In the genomic region with DNA sequence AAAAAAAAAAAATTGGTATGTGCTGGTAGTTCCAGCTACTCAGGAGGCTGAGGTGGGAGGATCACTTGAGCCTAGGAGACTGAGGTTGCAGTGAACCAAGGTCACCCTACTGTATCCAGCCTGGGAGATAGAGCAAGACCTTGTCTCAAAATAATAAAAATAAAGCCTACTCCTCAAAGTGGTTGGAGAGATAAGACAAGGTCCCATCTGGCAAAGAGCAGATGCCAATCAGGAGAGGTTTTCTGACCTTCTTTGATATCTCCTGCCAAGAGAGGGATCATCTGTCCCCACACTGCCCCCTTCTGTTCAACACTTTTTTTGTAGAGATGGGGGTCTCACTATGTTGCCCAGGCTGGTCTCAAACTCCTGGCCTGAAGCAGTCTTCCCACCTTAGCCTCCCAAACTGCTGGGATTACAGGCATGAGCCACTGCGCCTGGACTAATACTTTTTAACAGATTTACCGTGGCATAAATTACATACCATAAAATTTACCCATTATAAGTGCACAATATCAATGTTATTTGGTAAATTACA, we compare ENCODE assay signal across 19 cellular contexts.
DNase-seq lines count a peak whose midpoint lies in the region; TF ChIP-seq lines count a peak whose summit lies in the region.
"Had no signal": no experiment of that assay in that cellular context is flagged by ENCODE, and none has a peak within 500 bp of the region (broad histone marks: within the 10 kb centered on the region; RNA-seq: fewer than 3 reads in every experiment).

No MANE protein-coding gene starts in this region.

- H3K4me1 ChIP-seq in OCI-LY3 (ENCODE audit: low read length): no peaks in the 10 kb centered on the region
- H3K4me1 ChIP-seq: suprapubic skin had no signal

- peak; percentile 17; the same call in 1 of the 2 replicates for TF ChIP-seq CTCF in 22Rv1 (IDR thresholded peaks at IDR 0.05)
- TF ChIP-seq CTCF in GM06990 (IDR thresholded peaks at IDR 0.05; ENCODE audit: insufficient read depth, low read length, poor library complexity, severe bottlenecking): peak; percentile 8
- peak; percentile 15 for TF ChIP-seq CTCF in OCI-LY3 (IDR thresholded peaks at IDR 0.05; ENCODE audit: low read depth, low read length)
- peak; percentile 13 for TF ChIP-seq CTCF in epithelial cell of proximal tubule (conservative IDR thresholded peaks at IDR 0.05; ENCODE audit: low read depth, low read length)

- no peaks in the 10 kb centered on the region for H3K9me3 ChIP-seq in OCI-LY3 (ENCODE audit: insufficient read depth, low read length)
- H3K9me3 ChIP-seq: MG63, suprapubic skin had no signal

- no peaks in the 10 kb centered on the region for H3K79me2 ChIP-seq in OCI-LY3 (ENCODE audit: low read length)

- H3K4me2 ChIP-seq in OCI-LY3 (ENCODE audit: low read length): no peak overlapping the region

- no peak overlapping the region for H3K27ac ChIP-seq in 22Rv1
- H3K27ac ChIP-seq in OCI-LY3 (ENCODE audit: low read length): no peak overlapping the region
- H3K27ac ChIP-seq: suprapubic skin had no signal

- H3K27me3 ChIP-seq in GM06990 (replicated peaks; ENCODE audit: control insufficient read depth, insufficient read depth, low read length) (no peaks in the 10 kb centered on the region), OCI-LY3 (ENCODE audit: low read depth, low read length) (peaks cover 10% of the 10 kb centered on the region; the same call in 1 of the 2 replicates)
- H3K27me3 ChIP-seq: MG63, suprapubic skin had no signal

- H3K4me3 ChIP-seq in GM06990 (replicated peaks; ENCODE audit: low read depth, low read length): no peak overlapping the region
- no peak overlapping the region for H3K4me3 ChIP-seq in OCI-LY3 (ENCODE audit: low read length)
- no peak overlapping the region for H3K4me3 ChIP-seq in epithelial cell of proximal tubule (ENCODE audit: low read depth, low read length)
- H3K4me3 ChIP-seq: MG63, suprapubic skin had no signal

- H3K9ac ChIP-seq in OCI-LY3 (ENCODE audit: low read length): no peak overlapping the region

- H4K20me1 ChIP-seq in OCI-LY3 (ENCODE audit: insufficient read depth, low read length): no peaks in the 10 kb centered on the region

- DNase-seq in GM06990 (ENCODE audit: extremely low read depth, insufficient read length) (no peak), epithelial cell of proximal tubule (ENCODE audit: low read depth) (no peak), Ammon's horn (ENCODE audit: low spot score) (no peak), epidermal melanocyte (ENCODE audit: insufficient read length, low spot score) (no peak), hepatic stellate cell (ENCODE audit: low spot score) (no peak), AG08396 (ENCODE audit: low spot score) (no peak)
- DNase-seq: activated naive CD4-positive, alpha-beta T cell treated with anti-CD3 and anti-CD28 coated beads for 36 hours; activated T-cell treated with anti-CD3 and anti-CD28 coated beads, Interleukin-2, amount 50 U/mL, for 24 hours; amygdala; CD8-positive, alpha-beta T cell; HCEC 1CT; head of caudate nucleus; left ventricle myocardium superior; MG63; NCI-H526 treated with DMSO at 0.1 percent for 48 hours; T1000 had no signal

- H2AFZ ChIP-seq in OCI-LY3 (ENCODE audit: low read depth, low read length): no peak overlapping the region

- H3K36me3 ChIP-seq in GM06990 (ENCODE audit: control insufficient read depth, insufficient read depth, low read length) (no peaks in the 10 kb centered on the region), OCI-LY3 (replicated peaks; ENCODE audit: low read depth, low read length) (no peaks in the 10 kb centered on the region)
